8 cellular contexts compared by ENCODE assay signal in the genomic region with DNA sequence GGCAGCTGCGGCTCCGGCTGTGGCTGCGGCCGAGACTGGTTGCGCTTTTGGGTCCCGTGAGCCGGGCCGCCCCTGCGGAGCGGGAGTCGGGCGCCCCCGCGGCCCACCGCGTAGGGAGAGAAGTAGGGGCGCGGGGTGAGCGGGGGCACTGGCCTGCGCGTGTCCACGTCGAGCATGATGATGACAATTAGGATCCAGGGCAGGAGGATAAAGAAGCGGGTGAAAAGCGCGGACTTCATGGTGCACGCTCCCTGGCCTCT. TPM values are rescaled to one million over a fixed set of nuclear protein-coding genes. Genes with fewer than 3 reads are reported as not detected.
DNase-seq lines count a peak whose midpoint lies in the region; ATAC-seq and TF ChIP-seq lines count a peak whose summit lies in the region.

No MANE protein-coding gene starts in this region.

- no peak for DNase-seq in activated T-cell treated with anti-CD3 and anti-CD28 coated beads, Interleukin-2, amount 50 U/mL, for 24 hours
- DNase-seq in activated T-cell treated with anti-CD3 and anti-CD28 coated beads, Interleukin-2, amount 50 U/mL, for 1 hour = no peak
- no peak for DNase-seq in activated CD4-positive, alpha-beta memory T cell treated with anti-CD3 and anti-CD28 coated beads, Interleukin-2, amount 10 ng/mL, durations not matched to agents 7 days and 5 days
- no peak for DNase-seq in immature natural killer cell
- no peak for DNase-seq in tibial nerve (ENCODE audit: low spot score in 2 of 2)
- DNase-seq in DMS153 (lab: John Stamatoyannopoulos, UW) = no peak
- DNase-seq in SIG-M5 (lab: John Stamatoyannopoulos, UW) = no peak

- TF ChIP-seq CTCF in tibial nerve (IDR thresholded peaks at IDR 0.05) = peak in 1 of 5 experiments; percentile 6

- ATAC-seq in GM21360 (IDR thresholded peaks at IDR 0.05; ENCODE audit: unreplicated experiment) = no peak

- H3K9me3 ChIP-seq in tibial nerve = no peaks in the 10 kb centered on the region

- no peak overlapping the region for H3K27ac ChIP-seq in tibial nerve

- H3K27me3 ChIP-seq in tibial nerve = peaks cover 0 to 46% of the 10 kb centered on the region in 2 donors

- no peak for TF ChIP-seq EP300 in tibial nerve (IDR thresholded peaks at IDR 0.05)

- H3K27me3 Mint-ChIP-seq in activated T-cell treated with anti-CD3 and anti-CD28 coated beads, Interleukin-2, amount 50 U/mL, for 24 hours = peaks cover 78% of the 10 kb centered on the region
- H3K27me3 Mint-ChIP-seq in activated CD4-positive, alpha-beta memory T cell treated with anti-CD3 and anti-CD28 coated beads, Interleukin-2, amount 10 ng/mL, durations not matched to agents 7 days and 5 days = peaks cover 51% of the 10 kb centered on the region
- H3K27me3 Mint-ChIP-seq in immature natural killer cell (ENCODE audit: low read depth in 3 of 3) = peaks cover 12 to 26% (median 23%) of the 10 kb centered on the region in 3 donors

- peak overlapping the region; percentile 23 to 68 (median 50) for H3K4me3 ChIP-seq in tibial nerve

- no peak for TF ChIP-seq POLR2A in tibial nerve (IDR thresholded peaks at IDR 0.05)

- peak overlapping the region; percentile 77 for H3K4me3 Mint-ChIP-seq in activated T-cell treated with anti-CD3 and anti-CD28 coated beads, Interleukin-2, amount 50 U/mL, for 24 hours
- peak overlapping the region; percentile 49 for H3K4me3 Mint-ChIP-seq in activated CD4-positive, alpha-beta memory T cell treated with anti-CD3 and anti-CD28 coated beads, Interleukin-2, amount 10 ng/mL, durations not matched to agents 7 days and 5 days
- peak overlapping the region; percentile 24 to 63 (median 58) for H3K4me3 Mint-ChIP-seq in immature natural killer cell

- CTCF ChIA-PET in activated CD4-positive, alpha-beta memory T cell treated with anti-CD3 and anti-CD28 coated beads, Interleukin-2, amount 10 ng/mL, durations not matched to agents 7 days and 5 days (lab: Charles Lee) = interaction anchor here (0.6 to 4.1 kb wide), 40 partner anchors 10 to 735 kb away, joined by 3 to 44 read pairs (median 4); partner anchors contain the start of gene FAM135A

- H3K27ac Mint-ChIP-seq in activated T-cell treated with anti-CD3 and anti-CD28 coated beads, Interleukin-2, amount 50 U/mL, for 24 hours = no peak overlapping the region
- no peak overlapping the region for H3K27ac Mint-ChIP-seq in activated CD4-positive, alpha-beta memory T cell treated with anti-CD3 and anti-CD28 coated beads, Interleukin-2, amount 10 ng/mL, durations not matched to agents 7 days and 5 days
- no peak overlapping the region for H3K27ac Mint-ChIP-seq in immature natural killer cell

- no peaks in the 10 kb centered on the region for H3K36me3 ChIP-seq in tibial nerve

- WGBS in tibial nerve, 2 donors = 0 to 1% methylated on average over 22 to 26 of the region's 27 CpGs

- no peaks in the 10 kb centered on the region for H3K9me3 Mint-ChIP-seq in activated T-cell treated with anti-CD3 and anti-CD28 coated beads, Interleukin-2, amount 50 U/mL, for 24 hours
- no peaks in the 10 kb centered on the region for H3K9me3 Mint-ChIP-seq in activated CD4-positive, alpha-beta memory T cell treated with anti-CD3 and anti-CD28 coated beads, Interleukin-2, amount 10 ng/mL, durations not matched to agents 7 days and 5 days
- no peaks in the 10 kb centered on the region for H3K9me3 Mint-ChIP-seq in immature natural killer cell

- peaks cover 15% of the 10 kb centered on the region for H3K4me1 Mint-ChIP-seq in activated T-cell treated with anti-CD3 and anti-CD28 coated beads, Interleukin-2, amount 50 U/mL, for 24 hours (ENCODE audit: low read depth)
- peaks cover 20% of the 10 kb centered on the region for H3K4me1 Mint-ChIP-seq in activated CD4-positive, alpha-beta memory T cell treated with anti-CD3 and anti-CD28 coated beads, Interleukin-2, amount 10 ng/mL, durations not matched to agents 7 days and 5 days
- peaks cover 13 to 18% of the 10 kb centered on the region in 2 donors for H3K4me1 Mint-ChIP-seq in immature natural killer cell

- H3K4me1 ChIP-seq in tibial nerve = peaks cover 0 to 28% (median 20%) of the 10 kb centered on the region in 4 donors

- H3K36me3 Mint-ChIP-seq in activated T-cell treated with anti-CD3 and anti-CD28 coated beads, Interleukin-2, amount 50 U/mL, for 24 hours (ENCODE audit: low read depth) = no peaks in the 10 kb centered on the region
- no peaks in the 10 kb centered on the region for H3K36me3 Mint-ChIP-seq in activated CD4-positive, alpha-beta memory T cell treated with anti-CD3 and anti-CD28 coated beads, Interleukin-2, amount 10 ng/mL, durations not matched to agents 7 days and 5 days (ENCODE audit: low read depth)
- H3K36me3 Mint-ChIP-seq in immature natural killer cell = no peaks in the 10 kb centered on the region

- POLR2A ChIA-PET in activated CD4-positive, alpha-beta memory T cell treated with anti-CD3 and anti-CD28 coated beads, Interleukin-2, amount 10 ng/mL, durations not matched to agents 7 days and 5 days (lab: Charles Lee) = interaction anchor here (1.1 kb wide), 1 partner anchor 436 kb away, joined by 3 read pairs; no protein-coding TSS in a partner anchor

RNA-seq across cellular contexts. Expression of gene B3GAT2, which starts 0.7 kb away (rescaled TPM):
- under 1 TPM in 1 of 2 experiments, not detected in 1; 0.05 TPM for total RNA-seq in activated CD4-positive, alpha-beta memory T cell treated with anti-CD3 and anti-CD28 coated beads, Interleukin-2, amount 10 ng/mL, durations not matched to agents 7 days and 5 days
- polyA plus RNA-seq in immature natural killer cell = under 1 TPM in 2 of 3 donors, not detected in 1; 0.13 to 0.59 TPM
- total RNA-seq in tibial nerve = under 1 TPM in 1 of 4 donors, not detected in 3; 0.30 TPM
